1 cellular context compared by ENCODE assay signal in genomic region chr3:17742837-17743659, GRCh38.
TF ChIP-seq lines count a peak whose summit lies in the region.

No MANE protein-coding gene starts in this region.

TF ChIP-seq in HepG2, 621 proteins besides CTCF, POLR2A, EP300 and RAD21 (continued from another document):
- TF ChIP-seq RBM22 (optimal IDR thresholded peaks at IDR 0.05; ENCODE audit: low read length) (no peak), TCF12 (IDR thresholded peaks at IDR 0.05) (no peak), TCF12 (CRISPR knock-in tag; IDR thresholded peaks at IDR 0.05) (no peak), ZSCAN30 (CRISPR knock-in tag; IDR thresholded peaks at IDR 0.05) (no peak), REL (CRISPR knock-in tag; conservative IDR thresholded peaks at IDR 0.05) (no peak), ZNF788 (CRISPR knock-in tag; IDR thresholded peaks at IDR 0.05; ENCODE audit: borderline replicate concordance) (no peak), ZNF264 (CRISPR knock-in tag; IDR thresholded peaks at IDR 0.05) (no peak), ZNF230 (CRISPR knock-in tag; IDR thresholded peaks at IDR 0.05) (0 out of 2 replicates have a peak, but pooled peaks have one; percentile 5), HMG20A (CRISPR knock-in tag; IDR thresholded peaks at IDR 0.05; ENCODE audit: borderline replicate concordance) (no peak), CBX5 (CRISPR knock-in tag; IDR thresholded peaks at IDR 0.05; ENCODE audit: borderline replicate concordance) (peak; percentile 26; the same call in 1 of the 2 replicates), ZNF570 (CRISPR knock-in tag; IDR thresholded peaks at IDR 0.05; ENCODE audit: borderline replicate concordance) (no peak), GTF3A (CRISPR knock-in tag; conservative IDR thresholded peaks at IDR 0.05) (0 out of 2 replicates have a peak, but pooled peaks have one; percentile 53), PRMT3 (CRISPR knock-in tag; IDR thresholded peaks at IDR 0.05; ENCODE audit: borderline replicate concordance, low read depth) (no peak), ZEB1 (IDR thresholded peaks at IDR 0.05; ENCODE audit: insufficient replicate concordance, low read depth) (peak; percentile 19), ATF7 (IDR thresholded peaks at IDR 0.05) (no peak), ATF7 (CRISPR knock-in tag; IDR thresholded peaks at IDR 0.05) (no peak), BRD4 (CRISPR knock-in tag; IDR thresholded peaks at IDR 0.05) (peak; percentile 39; the same call in 1 of the 2 replicates), ZNF451 (CRISPR knock-in tag; IDR thresholded peaks at IDR 0.05) (0 out of 2 replicates have a peak, but pooled peaks have one; percentile 8), TCF7L2 (IDR thresholded peaks at IDR 0.05; ENCODE audit: low read depth, low read length) (no peak), DPF2 (CRISPR knock-in tag; IDR thresholded peaks at IDR 0.05; ENCODE audit: borderline replicate concordance, low read depth) (no peak), FOXO1 (CRISPR knock-in tag; IDR thresholded peaks at IDR 0.05) (no peak), ZNF124 (CRISPR knock-in tag; IDR thresholded peaks at IDR 0.05) (no peak), PAWR (CRISPR knock-in tag; IDR thresholded peaks at IDR 0.05; ENCODE audit: borderline replicate concordance) (no peak)
